ENCODE assay signal across 1 cellular context in the genomic region with DNA sequence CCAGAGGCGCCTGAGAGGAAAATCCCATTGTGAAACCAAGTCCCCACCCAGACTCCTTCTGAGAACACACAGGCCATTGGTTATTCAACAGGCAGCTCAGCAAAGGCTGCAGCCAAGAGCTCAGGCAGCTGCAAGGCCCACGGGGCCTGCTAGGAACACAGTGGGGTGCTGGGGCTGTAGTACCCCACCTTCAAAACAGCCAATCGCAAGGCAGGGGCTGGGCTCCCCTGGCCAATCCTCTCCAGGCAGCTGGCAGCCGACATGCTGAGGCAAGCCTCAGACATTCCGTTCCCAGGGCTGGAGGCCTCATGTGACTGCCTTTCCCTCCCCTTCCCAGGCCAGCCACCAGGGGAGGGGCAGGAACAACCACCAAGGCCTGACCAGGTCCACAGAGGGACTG.
TF ChIP-seq lines count a peak whose summit lies in the region.

No MANE protein-coding gene starts in this region.

TF ChIP-seq in H1, 55 proteins besides CTCF, POLR2A, EP300 and RAD21 (continued from another document):
- TF ChIP-seq TAF7 (optimal IDR thresholded peaks at IDR 0.05; ENCODE audit: borderline replicate concordance, low read depth, low read length) (no peak), BACH1 (IDR thresholded peaks at IDR 0.05; ENCODE audit: low read length) (no peak), BCL11A (IDR thresholded peaks at IDR 0.05; ENCODE audit: low read depth in 2 of 2, low read length in 2 of 2) (no peak), TEAD4 (IDR thresholded peaks at IDR 0.05; ENCODE audit: low read depth, low read length) (no peak), KDM1A (IDR thresholded peaks at IDR 0.05; ENCODE audit: borderline replicate concordance, low read length) (no peak), ZNF274 (IDR thresholded peaks at IDR 0.05; ENCODE audit: borderline replicate concordance, extremely low read depth, low read length) (no peak), TCF12 (IDR thresholded peaks at IDR 0.05; ENCODE audit: low read depth, low read length) (no peak)
